8 cellular contexts compared by ENCODE assay signal in the genomic region with DNA sequence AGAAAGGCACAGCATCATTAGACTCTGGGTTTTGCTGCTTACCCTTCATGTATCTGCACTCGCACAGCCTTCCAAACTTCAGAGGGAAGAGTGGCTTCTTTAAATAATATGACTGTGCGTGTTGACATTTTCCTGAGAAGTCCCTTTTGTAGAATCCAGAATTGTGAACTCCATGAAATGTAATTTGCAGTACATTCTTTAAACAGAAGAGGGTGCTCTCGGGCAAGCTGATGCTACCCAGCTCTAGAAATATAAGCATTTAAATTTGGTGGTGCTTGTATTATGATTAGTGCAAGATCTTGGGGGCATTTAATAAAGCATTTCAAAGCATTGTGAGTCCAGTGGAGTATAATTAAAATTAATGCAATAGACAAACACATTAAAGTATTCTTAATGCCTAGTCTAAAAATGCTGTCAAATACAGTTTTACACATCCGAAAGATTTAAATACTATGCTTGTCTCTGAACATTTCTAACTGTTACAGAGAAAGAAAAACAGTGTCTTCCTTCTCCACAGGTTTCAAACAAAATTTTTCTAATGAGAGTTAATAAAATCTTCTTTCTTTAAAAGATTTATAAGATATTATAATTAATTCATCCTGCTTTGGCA. TPM values are rescaled to one million over a fixed set of nuclear protein-coding genes. Genes with fewer than 3 reads are reported as not detected.
DNase-seq lines count a peak whose midpoint lies in the region; ATAC-seq, FAIRE-seq and TF ChIP-seq lines count a peak whose summit lies in the region.

No MANE protein-coding gene starts in this region.

- intact Hi-C loops in cardiac septum (cut with DNase I): loop anchor here (5.0 to 10.0 kb wide), 2 partner anchors 127 to 1804 kb away; no protein-coding TSS in a partner anchor

- no peaks in the 10 kb centered on the region for H3K27me3 ChIP-seq in cardiac muscle cell
- H3K27me3 ChIP-seq in Loucy (ENCODE audit: insufficient read depth, low read length, poor library complexity, severe bottlenecking): no peaks in the 10 kb centered on the region
- H3K27me3 ChIP-seq in foreskin keratinocyte: no peaks in the 10 kb centered on the region
- no peaks in the 10 kb centered on the region for H3K27me3 ChIP-seq in skeletal muscle satellite cell (ENCODE audit: control insufficient read depth, insufficient read depth, low read length)

- no peaks in the 10 kb centered on the region for H3F3A ChIP-seq in Loucy (ENCODE audit: low read depth)

- no peak overlapping the region for H3K9ac ChIP-seq in Loucy (ENCODE audit: low read depth, low read length, poor library complexity, severe bottlenecking)
- H3K9ac ChIP-seq in skeletal muscle satellite cell (ENCODE audit: low read depth, low read length): peak overlapping the region; percentile 10

- no peaks in the 10 kb centered on the region for H3K9me2 ChIP-seq in Loucy (replicated peaks; ENCODE audit: low read depth, low read length)

- H4K20me1 ChIP-seq in Loucy (ENCODE audit: insufficient read depth, low read length, poor library complexity, severe bottlenecking): no peaks in the 10 kb centered on the region

- H3K4me3 ChIP-seq in cardiac muscle cell: no peak overlapping the region
- H3K4me3 ChIP-seq in Loucy (ENCODE audit: low read length, poor library complexity, severe bottlenecking): no peak overlapping the region
- H3K4me3 ChIP-seq in skeletal muscle satellite cell (ENCODE audit: low read length): no peak overlapping the region

- H3K4me1 ChIP-seq in cardiac muscle cell (ENCODE audit: low read depth): no peaks in the 10 kb centered on the region
- no peaks in the 10 kb centered on the region for H3K4me1 ChIP-seq in Loucy (ENCODE audit: insufficient read depth, low read length, poor library complexity, severe bottlenecking)
- H3K4me1 ChIP-seq in foreskin keratinocyte: no peaks in the 10 kb centered on the region
- peaks cover 8% of the 10 kb centered on the region for H3K4me1 ChIP-seq in skeletal muscle satellite cell (ENCODE audit: control insufficient read depth, insufficient read depth, low read length)

- TF ChIP-seq POLR2A in GM12891 (IDR thresholded peaks at IDR 0.05; ENCODE audit: low read depth, low read length): no peak

- H3K36me3 ChIP-seq in cardiac muscle cell (no peaks in the 10 kb centered on the region), Loucy (ENCODE audit: insufficient read depth, low read length) (no peaks in the 10 kb centered on the region), skeletal muscle satellite cell (ENCODE audit: insufficient read depth, low read length) (peaks cover under 1% of the 10 kb centered on the region)

- DNase-seq in cardiac muscle cell (ENCODE audit: low read depth in 1 of 2, low spot score in 1 of 2) (peak; percentile 67 to 73), cardiac septum (ENCODE audit: low spot score) (no peak), SKM-1 treated with dmso at 0.1 percent for 144 hours (lab: John Stamatoyannopoulos, UW; ENCODE audit: unreplicated experiment) (peak; percentile 49), foreskin keratinocyte (peak in 1 of 2 donors; percentile 19), GM12891 (ENCODE audit: insufficient read length, low spot score) (no peak)

- H3K9me3 ChIP-seq in cardiac muscle cell (ENCODE audit: low read depth) (no peaks in the 10 kb centered on the region), Loucy (ENCODE audit: insufficient read depth, low read depth, low read length) (no peaks in the 10 kb centered on the region), skeletal muscle satellite cell (replicated peaks; ENCODE audit: low read length) (no peaks in the 10 kb centered on the region)

- H2AFZ ChIP-seq in Loucy (ENCODE audit: low read length): peak overlapping the region; percentile 80

- ATAC-seq in foreskin keratinocyte: peak; percentile 61
- no peak for ATAC-seq in HG02678 (IDR thresholded peaks at IDR 0.05; ENCODE audit: unreplicated experiment)

- TF ChIP-seq CTCF in cardiac muscle cell (IDR thresholded peaks at IDR 0.05; ENCODE audit: low read depth, low read length) (peak; percentile 70), Loucy (conservative IDR thresholded peaks at IDR 0.05; ENCODE audit: low read length) (peak; percentile 84), foreskin keratinocyte (conservative IDR thresholded peaks at IDR 0.05) (peak; percentile 86)

- no peak for FAIRE-seq in GM12891 (lab: Jason Lieb, UNC)

- H3K27ac ChIP-seq in cardiac muscle cell (no peak overlapping the region), foreskin keratinocyte (no peak overlapping the region)

- no peak overlapping the region for H3K4me2 ChIP-seq in Loucy (ENCODE audit: low read depth, low read length, poor library complexity, severe bottlenecking)
- H3K4me2 ChIP-seq in skeletal muscle satellite cell (ENCODE audit: low read length): no peak overlapping the region

- H3K79me2 ChIP-seq in Loucy (ENCODE audit: insufficient read depth, low read length): no peaks in the 10 kb centered on the region

TF ChIP-seq in GM12891, 5 proteins besides CTCF, POLR2A, EP300 and RAD21:
- no peak for TF ChIP-seq PAX5 (IDR thresholded peaks at IDR 0.05; ENCODE audit: insufficient read depth, low read length, severe bottlenecking)
- TF ChIP-seq POU2F2 (IDR thresholded peaks at IDR 0.05; ENCODE audit: low read depth, low read length): no peak
- TF ChIP-seq TAF1 (IDR thresholded peaks at IDR 0.05; ENCODE audit: low read depth, low read length): no peak
- no peak for TF ChIP-seq SPI1 (IDR thresholded peaks at IDR 0.05; ENCODE audit: low read depth, low read length)
- TF ChIP-seq POLR2AphosphoS5 (IDR thresholded peaks at IDR 0.05; ENCODE audit: low read depth, low read length): no peak

RNA-seq across cellular contexts. Expression of gene GTF2A1L, which starts 17.3 kb away (rescaled TPM):
- total RNA-seq in cardiac muscle cell (1.4 and 1.9 TPM in 2 replicates), cardiac septum (0.75 TPM), foreskin keratinocyte (not detected in 2 replicates)
- polyA plus RNA-seq in cardiac muscle cell (0.68 and 2.7 TPM in 2 replicates), foreskin keratinocyte (0.04 TPM in 1 of 2 replicates, not detected in the other)
- total RNA-seq in skeletal muscle satellite cell (2012; rRNA removed): 0.22 TPM in 1 of 2 replicates, not detected in the other
- not detected for polyA plus RNA-seq in GM12891 (2012; ENCODE audit: low read depth, missing spikeins)

Comparison
In these comparisons a context has a peak if more than half of its experiments do, and no peak if none do; other contexts are left out.
1. DNase-seq: peak in cardiac muscle cell (2 of 2) and SKM-1 treated with dmso at 0.1 percent for 144 hours (single experiment); none in cardiac septum (single experiment) and GM12891 (single experiment).
2. Peak in every context shown above with its lines, with median percentiles within 50 percentile points of each other: CTCF ChIP-seq.